17 cellular contexts compared by ENCODE assay signal in genomic region chr10:84397735-84398144, GRCh38.
DNase-seq lines count a peak whose midpoint lies in the region; ATAC-seq and TF ChIP-seq lines count a peak whose summit lies in the region.
"Had no signal": no experiment of that assay in that cellular context is flagged by ENCODE, and none has a peak within 500 bp of the region (broad histone marks: within the 10 kb centered on the region; RNA-seq: fewer than 3 reads in every experiment).

No MANE protein-coding gene starts in this region.

- ATAC-seq in GM18499 (IDR thresholded peaks at IDR 0.05; ENCODE audit: insufficient read depth, unreplicated experiment) (peak; percentile 71), GM23338 (peak; percentile 34; the same call in 1 of the 3 replicates), GM19395 (IDR thresholded peaks at IDR 0.05; ENCODE audit: unreplicated experiment) (no peak)
- ATAC-seq: activated CD8-positive, alpha-beta memory T cell treated with anti-CD3 and anti-CD28 coated beads, Interleukin-2, amount 10 ng/mL, durations not matched to agents 7 days and 5 days; HCT116; stimulated activated naive CD8-positive, alpha-beta T cell treated with anti-CD3 and anti-CD28 coated beads, Interleukin-15, amount 100 ng/mL, for 72 hours had no signal

- peak; percentile 12 for DNase-seq in GM23338 (ENCODE audit: low spot score)
- DNase-seq in NCI-H1436 treated with DMSO at 0.1 percent for 48 hours (lab: John Stamatoyannopoulos, UW) = peak; percentile 70
- DNase-seq in glutamatergic neuron = no peak
- DNase-seq in NCI-H524 treated with DMSO at 0.1 percent for 48 hours (lab: John Stamatoyannopoulos, UW) = no peak
- no peak for DNase-seq in occipital lobe (lab: John Stamatoyannopoulos, UW)
- no peak for DNase-seq in CD14-positive monocyte (ENCODE audit: low spot score)
- DNase-seq: activated CD8-positive, alpha-beta memory T cell treated with anti-CD3 and anti-CD28 coated beads, Interleukin-2, amount 10 ng/mL, durations not matched to agents 7 days and 5 days; anterior cingulate cortex; IMR-90; kidney glomerular epithelial cell; stimulated activated naive CD8-positive, alpha-beta T cell treated with anti-CD3 and anti-CD28 coated beads, Interleukin-15, amount 100 ng/mL, for 72 hours; SW 1271 had no signal

- H3K4me2 ChIP-seq in GM23338 = peak overlapping the region; percentile 22
- H3K4me2 ChIP-seq: BLaER1 had no signal

- H3K36me3 ChIP-seq in GM23338 (ENCODE audit: insufficient read depth) = no peaks in the 10 kb centered on the region
- H3K36me3 ChIP-seq: neutrophil had no signal

- H3K4me3 ChIP-seq in GM23338 = no peak overlapping the region
- H3K4me3 ChIP-seq: BLaER1 had no signal

- H4K20me1 ChIP-seq in GM23338 (replicated peaks; ENCODE audit: insufficient read depth) = no peaks in the 10 kb centered on the region; the same call in 1 of the 2 replicates
- H4K20me1 ChIP-seq: BLaER1 had no signal

- H3K4me3 Mint-ChIP-seq in GM23338 = no peak overlapping the region
- no peak overlapping the region for H3K4me3 Mint-ChIP-seq in glutamatergic neuron (ENCODE audit: unreplicated experiment)
- no peak overlapping the region for H3K4me3 Mint-ChIP-seq in CD14-positive monocyte
- H3K4me3 Mint-ChIP-seq: activated CD8-positive, alpha-beta memory T cell treated with anti-CD3 and anti-CD28 coated beads, Interleukin-2, amount 10 ng/mL, durations not matched to agents 7 days and 5 days; stimulated activated naive CD8-positive, alpha-beta T cell treated with anti-CD3 and anti-CD28 coated beads, Interleukin-15, amount 100 ng/mL, for 72 hours had no signal

- H3K4me1 ChIP-seq in GM23338 (ENCODE audit: insufficient read depth) = peaks cover 19% of the 10 kb centered on the region; the same call in 1 of the 2 replicates

- peaks cover 31% of the 10 kb centered on the region for H3K36me3 Mint-ChIP-seq in GM23338 (ENCODE audit: low read depth)
- peaks cover 5% of the 10 kb centered on the region for H3K36me3 Mint-ChIP-seq in glutamatergic neuron (ENCODE audit: unreplicated experiment)
- peaks cover 4 to 7% of the 10 kb centered on the region in 2 donors for H3K36me3 Mint-ChIP-seq in CD14-positive monocyte

- H3K9me3 Mint-ChIP-seq in GM23338 (peaks cover 22% of the 10 kb centered on the region), glutamatergic neuron (ENCODE audit: unreplicated experiment) (peaks cover 4% of the 10 kb centered on the region), CD14-positive monocyte (peaks cover 0 to 3% (median 0%) of the 10 kb centered on the region in 7 donors)

- no peak overlapping the region for H2AFZ ChIP-seq in GM23338

- H3K27ac Mint-ChIP-seq in GM23338 = no peak overlapping the region
- H3K27ac Mint-ChIP-seq in glutamatergic neuron (ENCODE audit: unreplicated experiment) = peak overlapping the region; percentile 6
- no peak overlapping the region for H3K27ac Mint-ChIP-seq in CD14-positive monocyte
- H3K27ac Mint-ChIP-seq: activated CD8-positive, alpha-beta memory T cell treated with anti-CD3 and anti-CD28 coated beads, Interleukin-2, amount 10 ng/mL, durations not matched to agents 7 days and 5 days had no signal

- TF ChIP-seq CTCF in GM23338 (conservative IDR thresholded peaks at IDR 0.05; ENCODE audit: low read depth in 2 of 2) (no peak), glutamatergic neuron (IDR thresholded peaks at IDR 0.05; ENCODE audit: partially characterized antibody, unreplicated experiment) (no peak), CD14-positive monocyte (IDR thresholded peaks at IDR 0.05) (no peak)

- intact Hi-C loops in CD14-positive monocyte (cut with micrococcal nuclease) = no loop called here

- H3K9me2 ChIP-seq in GM23338 (ENCODE audit: insufficient read depth) = no peaks in the 10 kb centered on the region

- H3K27me3 Mint-ChIP-seq in GM23338 (ENCODE audit: insufficient read depth, low read depth, poor library complexity) (no peaks in the 10 kb centered on the region), glutamatergic neuron (ENCODE audit: unreplicated experiment) (peaks cover 4% of the 10 kb centered on the region), CD14-positive monocyte (ENCODE audit: low read depth in 3 of 3) (peaks cover 0 to 2% (median 0%) of the 10 kb centered on the region in 3 donors)
- H3K27me3 Mint-ChIP-seq: activated CD8-positive, alpha-beta memory T cell treated with anti-CD3 and anti-CD28 coated beads, Interleukin-2, amount 10 ng/mL, durations not matched to agents 7 days and 5 days; stimulated activated naive CD8-positive, alpha-beta T cell treated with anti-CD3 and anti-CD28 coated beads, Interleukin-15, amount 100 ng/mL, for 72 hours had no signal

- no peaks in the 10 kb centered on the region for H3F3A ChIP-seq in GM23338 (replicated peaks; ENCODE audit: low read depth)

- H3K27ac ChIP-seq in GM23338 (ENCODE audit: low read depth) = no peak overlapping the region
- H3K27ac ChIP-seq: BLaER1, neutrophil had no signal

- H3K4me1 Mint-ChIP-seq in GM23338 (peaks cover 16% of the 10 kb centered on the region), glutamatergic neuron (ENCODE audit: low read depth, unreplicated experiment) (peaks cover 14% of the 10 kb centered on the region), CD14-positive monocyte (peaks cover 31% of the 10 kb centered on the region)

- H3K27me3 ChIP-seq in GM23338 (ENCODE audit: insufficient read depth) = no peaks in the 10 kb centered on the region
- H3K27me3 ChIP-seq: BLaER1, neutrophil had no signal

- H3K79me2 ChIP-seq in GM23338 (replicated peaks; ENCODE audit: insufficient read depth) = peaks cover 43% of the 10 kb centered on the region

TF ChIP-seq in GM23338, 12 proteins besides CTCF, POLR2A, EP300 and RAD21 (continues in another document):
- TF ChIP-seq POLR2AphosphoS5 (IDR thresholded peaks at IDR 0.05; ENCODE audit: low read depth) (no peak), EZH2phosphoT487 (IDR thresholded peaks at IDR 0.05; ENCODE audit: unreplicated experiment) (no peak), CREB1 (CRISPR knock-in tag; IDR thresholded peaks at IDR 0.05; ENCODE audit: low read depth) (no peak), STAT1 (IDR thresholded peaks at IDR 0.05; ENCODE audit: unreplicated experiment) (no peak), ETS1 (IDR thresholded peaks at IDR 0.05) (no peak)

Comparison
In these comparisons a context has a peak if more than half of its experiments do, and no peak if none do; other contexts are left out.
1. DNase-seq: peak in GM23338 (single experiment) and NCI-H1436 treated with DMSO at 0.1 percent for 48 hours (single experiment); none in glutamatergic neuron (single experiment), NCI-H524 treated with DMSO at 0.1 percent for 48 hours (single experiment), occipital lobe (single experiment) and CD14-positive monocyte (single experiment).